16 cellular contexts compared by ENCODE assay signal in genomic region chr17:49747632-49748031, GRCh38. TPM values are rescaled to one million over a fixed set of nuclear protein-coding genes. Genes with fewer than 3 reads are reported as not detected.
A peak's percentile ranks its signal among the peaks of the same experiment; 100 is the strongest.
DNase-seq lines count a peak whose midpoint lies in the region; ATAC-seq, FAIRE-seq and TF ChIP-seq lines count a peak whose summit lies in the region.
"Had no signal": no experiment of that assay in that cellular context is flagged by ENCODE, and none has a peak within 500 bp of the region (broad histone marks: within the 10 kb centered on the region; RNA-seq: fewer than 3 reads in every experiment).

No MANE protein-coding gene starts in this region.

- CTCF ChIA-PET in activated CD4-positive, alpha-beta T cell treated with anti-CD3 and anti-CD28 coated beads, Interleukin-2, amount 10 ng/mL, durations not matched to agents 7 days and 5 days (lab: Charles Lee), result interaction anchor here (0.8 to 5.4 kb wide), 13 partner anchors 10 to 178 kb away, joined by 3 to 50 read pairs (median 4); partner anchors contain the start of genes FAM117A, KAT7 and SLC35B1
- CTCF ChIA-PET in K562 (lab: Yijun Ruan, JAX; ENCODE audit: low intra/inter-chr PET ratio), result no interaction called here

- H3K9ac ChIP-seq in MM.1S (ENCODE audit: low read length), result peak overlapping the region; percentile 89
- H3K9ac ChIP-seq in K562 (ENCODE audit: insufficient read depth in 1 of 2, low read depth in 2 of 2, low read length in 2 of 2), result peak overlapping the region in 1 of 2 experiments; percentile 11; a peak in 1 of 4 replicates

- no peak for DNase-seq in activated CD4-positive, alpha-beta T cell treated with anti-CD3 and anti-CD28 coated beads, Interleukin-2, amount 10 ng/mL, durations not matched to agents 7 days and 5 days
- no peak for DNase-seq in activated CD4-positive, alpha-beta T cell treated with anti-CD3 and anti-CD28 coated beads for 48 hours
- DNase-seq in MM.1S (no peak), K562 (ENCODE audit: extremely low read depth in 1 of 4, low spot score in 3 of 4) (no peak), NCI-H2081 treated with DMSO at 0.1 percent for 48 hours (lab: John Stamatoyannopoulos, UW) (no peak), upper lobe of right lung (no peak)
- no peak for DNase-seq in stimulated activated CD8-positive, alpha-beta memory T cell treated with anti-CD3 and anti-CD28 coated beads, Interleukin-4, amount 100 ng/mL, for 48 hours
- DNase-seq: NCI-H2029, NCI-H748 treated with DMSO at 0.1 percent for 48 hours had no signal

- H3K36me3 ChIP-seq in MM.1S (replicated peaks; ENCODE audit: insufficient read depth, low read length), result no peaks in the 10 kb centered on the region; the same call in 1 of the 2 replicates
- peaks cover 76% of the 10 kb centered on the region for H3K36me3 ChIP-seq in K562 (ENCODE audit: control insufficient read depth, insufficient read depth, low read length)
- no peaks in the 10 kb centered on the region for H3K36me3 ChIP-seq in neutrophil
- H3K36me3 ChIP-seq in upper lobe of right lung, result no peaks in the 10 kb centered on the region
- H3K36me3 ChIP-seq: suprapubic skin had no signal

- 88% methylated on average over 1 of the region's 1 CpG for WGBS in K562 (ENCODE audit: insufficient coverage, low coverage, missing lambda C conversion rate)

- H3K9me3 ChIP-seq in MM.1S (replicated peaks; ENCODE audit: insufficient read depth, low read length) (no peaks in the 10 kb centered on the region), K562 (replicated peaks; ENCODE audit: control insufficient read depth, insufficient read depth, low read depth, low read length) (no peaks in the 10 kb centered on the region), neutrophil (no peaks in the 10 kb centered on the region), upper lobe of right lung (no peaks in the 10 kb centered on the region)
- H3K9me3 ChIP-seq: A549, suprapubic skin had no signal

- H3K27ac Mint-ChIP-seq in activated CD4-positive, alpha-beta T cell treated with anti-CD3 and anti-CD28 coated beads, Interleukin-2, amount 10 ng/mL, durations not matched to agents 7 days and 5 days, result peak overlapping the region; percentile 92

- TF ChIP-seq EP300 in K562 (IDR thresholded peaks at IDR 0.05; ENCODE audit: low read length), result no peak

- H3K36me3 Mint-ChIP-seq in activated CD4-positive, alpha-beta T cell treated with anti-CD3 and anti-CD28 coated beads, Interleukin-2, amount 10 ng/mL, durations not matched to agents 7 days and 5 days (ENCODE audit: low read depth), result peaks cover 52% of the 10 kb centered on the region

- BruUV-seq in K562 (replicated peaks; lab: Mats Ljungman, UMichigan), result no TSS peak

- no peak for TF ChIP-seq POLR2A in K562 (conservative IDR thresholded peaks at IDR 0.05)

- peaks cover 50% of the 10 kb centered on the region for H3F3A ChIP-seq in MM.1S (ENCODE audit: insufficient read depth, low read length)

- no peak for FAIRE-seq in K562 (lab: Jason Lieb, UNC)
- FAIRE-seq: A549, colon had no signal

- H3K4me3 ChIP-seq in MM.1S (ENCODE audit: low read length) (peak overlapping the region; percentile 72), K562 (no peak overlapping the region), neutrophil (ENCODE audit: low read depth in 1 of 2, low read length in 1 of 2) (no peak overlapping the region), upper lobe of right lung (no peak overlapping the region)
- H3K4me3 ChIP-seq: A549, lung, suprapubic skin had no signal

- H3K27me3 ChIP-seq in MM.1S (replicated peaks; ENCODE audit: insufficient read depth, low read length) (no peaks in the 10 kb centered on the region), K562 (ENCODE audit: control insufficient read depth in 2 of 2, insufficient read depth in 2 of 2, low read length in 2 of 2) (no peaks in the 10 kb centered on the region), neutrophil (no peaks in the 10 kb centered on the region), upper lobe of right lung (no peaks in the 10 kb centered on the region)
- H3K27me3 ChIP-seq: suprapubic skin had no signal

- H3K4me1 ChIP-seq in MM.1S (ENCODE audit: low read length) (peaks cover 46% of the 10 kb centered on the region), K562 (replicated peaks in 1 of 2; ENCODE audit: control insufficient read depth in 2 of 2, insufficient read depth in 2 of 2, low read length in 2 of 2) (peaks cover 6 to 51% of the 10 kb centered on the region in 2 experiments), neutrophil (ENCODE audit: control insufficient read depth in 1 of 2, insufficient read depth in 1 of 2, low read depth in 1 of 2, low read length in 1 of 2) (peaks cover 31 to 42% of the 10 kb centered on the region in 2 experiments), upper lobe of right lung (peaks cover 21% of the 10 kb centered on the region)
- H3K4me1 ChIP-seq: A549 had no signal

- H2AFZ ChIP-seq in MM.1S (ENCODE audit: low read length), result no peak overlapping the region
- H2AFZ ChIP-seq in K562 (ENCODE audit: low read depth, low read length), result no peak overlapping the region

- H3K79me2 ChIP-seq in MM.1S (ENCODE audit: low read length), result peaks cover 80% of the 10 kb centered on the region
- H3K79me2 ChIP-seq in K562 (ENCODE audit: control insufficient read depth, insufficient read depth, low read length), result peaks cover 85% of the 10 kb centered on the region

- H3K4me3 Mint-ChIP-seq in activated CD4-positive, alpha-beta T cell treated with anti-CD3 and anti-CD28 coated beads, Interleukin-2, amount 10 ng/mL, durations not matched to agents 7 days and 5 days, result peak overlapping the region; percentile 73

- TF ChIP-seq RAD21 in K562 (CRISPR knock-in tag; conservative IDR thresholded peaks at IDR 0.05 in 1 of 2, IDR thresholded peaks at IDR 0.05 in 1 of 2), result no peak

- H4K20me1 ChIP-seq in MM.1S (ENCODE audit: insufficient read depth, low read length), result no peaks in the 10 kb centered on the region
- peaks cover 20% of the 10 kb centered on the region for H4K20me1 ChIP-seq in K562 (replicated peaks; ENCODE audit: control insufficient read depth, insufficient read depth, low read length)

- no peaks in the 10 kb centered on the region for H3K9me2 ChIP-seq in MM.1S (replicated peaks; ENCODE audit: insufficient read depth, low read length)

- H3K27ac ChIP-seq in MM.1S (ENCODE audit: low read length) (peak overlapping the region; percentile 96), K562 (ENCODE audit: extremely low read depth, low read depth, low read length) (no peak overlapping the region; the same call in 2 of the 3 replicates), neutrophil (peak overlapping the region; percentile 43), upper lobe of right lung (no peak overlapping the region)
- H3K27ac ChIP-seq: A549, RWPE1, suprapubic skin had no signal

- intact Hi-C loops in K562 (cut with micrococcal nuclease), result no loop called here
- intact Hi-C loops in upper lobe of right lung (cut with DNase I), result no loop called here

- POLR2A ChIA-PET in activated CD4-positive, alpha-beta T cell treated with anti-CD3 and anti-CD28 coated beads, Interleukin-2, amount 10 ng/mL, durations not matched to agents 7 days and 5 days (lab: Charles Lee), result interaction anchor here (0.7 kb wide), 1 partner anchor 9 kb away, joined by 3 read pairs; no protein-coding TSS in a partner anchor
- POLR2A ChIA-PET in K562 (lab: Yijun Ruan, JAX), result interaction anchor here (0.6 to 3.9 kb wide), 8 partner anchors 7 to 219 kb away, joined by 3 to 18 read pairs (median 4); partner anchors contain the start of genes FAM117A and KAT7

- ATAC-seq in K562 (no peak), upper lobe of right lung (no peak)
- ATAC-seq: HCT116 had no signal

- peaks cover 75% of the 10 kb centered on the region for H3K4me1 Mint-ChIP-seq in activated CD4-positive, alpha-beta T cell treated with anti-CD3 and anti-CD28 coated beads, Interleukin-2, amount 10 ng/mL, durations not matched to agents 7 days and 5 days

- TF ChIP-seq CTCF in MM.1S (IDR thresholded peaks at IDR 0.05; ENCODE audit: low read length), result no peak
- TF ChIP-seq CTCF in K562 (IDR thresholded peaks at IDR 0.05 in 2 of 3, conservative IDR thresholded peaks at IDR 0.05 in 1 of 3; ENCODE audit: insufficient read depth in 2 of 3, low read depth in 1 of 3, low read length in 3 of 3), result no peak
- no peak for TF ChIP-seq CTCF in neutrophil (IDR thresholded peaks at IDR 0.05)
- no peak for TF ChIP-seq CTCF in upper lobe of right lung (IDR thresholded peaks at IDR 0.05)

- H3K9me1 ChIP-seq in K562 (ENCODE audit: control insufficient read depth, insufficient read depth, low read length), result peaks cover 3% of the 10 kb centered on the region

- H3K9me3 Mint-ChIP-seq in activated CD4-positive, alpha-beta T cell treated with anti-CD3 and anti-CD28 coated beads, Interleukin-2, amount 10 ng/mL, durations not matched to agents 7 days and 5 days, result peaks cover 3% of the 10 kb centered on the region

- no peaks in the 10 kb centered on the region for H3K27me3 Mint-ChIP-seq in activated CD4-positive, alpha-beta T cell treated with anti-CD3 and anti-CD28 coated beads, Interleukin-2, amount 10 ng/mL, durations not matched to agents 7 days and 5 days

- H3K4me2 ChIP-seq in MM.1S (ENCODE audit: low read depth, low read length), result peak overlapping the region; percentile 92
- H3K4me2 ChIP-seq in K562 (ENCODE audit: insufficient read depth, low read length), result no peak overlapping the region
- H3K4me2 ChIP-seq: A549 had no signal

- in situ Hi-C loops in K562 (cut with MboI), result no loop called here

RNA-seq across cellular contexts. Expression of gene FAM117A, which starts 16.3 kb away (rescaled TPM):
- total RNA-seq in activated CD4-positive, alpha-beta T cell treated with anti-CD3 and anti-CD28 coated beads, Interleukin-2, amount 10 ng/mL, durations not matched to agents 7 days and 5 days, result 10 to 100 TPM; 30.6 to 34.1 TPM
- total RNA-seq in K562 (2011; cell fraction: chromatin; rRNA removed; ENCODE audit: low replicate concordance), result 36.1 and 63.6 TPM in 2 replicates
- 46.1 and 47.4 TPM in 2 replicates for total RNA-seq in K562 (2011; cell fraction: nucleolus; rRNA removed)
- total RNA-seq in K562 (2011; cell fraction: nucleoplasm; rRNA removed), result 43.6 and 73.7 TPM in 2 replicates
- total RNA-seq in K562 (2014; rRNA removed) (36.6 and 53.7 TPM in 2 replicates), K562 (2014; rRNA removed; fragmentation: Illumina TruSeq; extraction: Trizol) (17.2 and 17.4 TPM in 2 replicates), K562 (2015; rRNA removed; fragmentation: Illumina TruSeq; extraction: Trizol) (29.9 and 31.6 TPM in 2 replicates), K562 (2021) (57.1 and 60.6 TPM in 2 replicates), upper lobe of right lung (11.8 TPM)
- polyA plus RNA-seq in K562 (2011; rRNA removed) (40.4 and 70.5 TPM in 2 replicates), K562 (2014; fragmentation: Illumina TruSeq; extraction: Trizol) (78.9 and 79.7 TPM in 2 replicates), K562 (2014; fragmentation: Nextera tagmentation; extraction: Ambion mirVana) (1 to 10 TPM; 3.1 to 4.7 TPM), K562 (2014; rRNA removed) (62.9 and 65.9 TPM in 2 replicates)
- 42.0 and 64.7 TPM in 2 replicates for polyA plus RNA-seq in K562 (2011; cell fraction: cytosol; rRNA removed)
- polyA plus RNA-seq in K562 (2011; cell fraction: nucleus; rRNA removed), result 39.9 and 55.6 TPM in 2 replicates
- polyA plus RNA-seq in K562 (2012), result 40.1 and 94.9 TPM in 2 replicates
- 19.7 and 22.8 TPM in 2 replicates for polyA minus RNA-seq in K562 (2011; rRNA and poly(A)+ RNA removed)
- polyA minus RNA-seq in K562 (2011; cell fraction: cytosol; rRNA and poly(A)+ RNA removed), result 29.9 and 30.1 TPM in 2 replicates
- 22.2 and 22.9 TPM in 2 replicates for polyA minus RNA-seq in K562 (2011; cell fraction: nucleus; rRNA and poly(A)+ RNA removed)

RNA-seq across cellular contexts. Expression of gene SLC35B1, which starts 39.9 kb away (rescaled TPM):
- total RNA-seq in activated CD4-positive, alpha-beta T cell treated with anti-CD3 and anti-CD28 coated beads, Interleukin-2, amount 10 ng/mL, durations not matched to agents 7 days and 5 days, result 10 to 100 TPM; 55.8 to 70.1 TPM
- total RNA-seq in K562 (2011; cell fraction: chromatin; rRNA removed; ENCODE audit: low replicate concordance), result 115 and 192 TPM in 2 replicates
- total RNA-seq in K562 (2011; cell fraction: nucleolus; rRNA removed), result 145 and 163 TPM in 2 replicates
- 170 and 177 TPM in 2 replicates for total RNA-seq in K562 (2011; cell fraction: nucleoplasm; rRNA removed)
- total RNA-seq in K562 (2014; rRNA removed) (51.4 and 58.8 TPM in 2 replicates), K562 (2014; rRNA removed; fragmentation: Illumina TruSeq; extraction: Trizol) (76.4 and 77.1 TPM in 2 replicates), K562 (2015; rRNA removed; fragmentation: Illumina TruSeq; extraction: Trizol) (64.1 and 74.2 TPM in 2 replicates), K562 (2021) (66.2 and 66.3 TPM in 2 replicates), upper lobe of right lung (48.1 TPM)
- polyA plus RNA-seq in K562 (2011; rRNA removed) (87.9 and 103 TPM in 2 replicates), K562 (2014; fragmentation: Illumina TruSeq; extraction: Trizol) (70.7 and 71.3 TPM in 2 replicates), K562 (2014; fragmentation: Nextera tagmentation; extraction: Ambion mirVana) (10 to 100 TPM; 62.0 to 64.4 TPM), K562 (2014; rRNA removed) (53.4 and 54.3 TPM in 2 replicates)
- polyA plus RNA-seq in K562 (2011; cell fraction: cytosol; rRNA removed), result 75.0 and 110 TPM in 2 replicates
- 141 and 182 TPM in 2 replicates for polyA plus RNA-seq in K562 (2011; cell fraction: nucleus; rRNA removed)
- 67.9 and 71.4 TPM in 2 replicates for polyA plus RNA-seq in K562 (2012)
- 58.8 and 75.1 TPM in 2 replicates for polyA minus RNA-seq in K562 (2011; rRNA and poly(A)+ RNA removed)
- 43.5 and 45.8 TPM in 2 replicates for polyA minus RNA-seq in K562 (2011; cell fraction: cytosol; rRNA and poly(A)+ RNA removed)
- 41.2 and 65.6 TPM in 2 replicates for polyA minus RNA-seq in K562 (2011; cell fraction: nucleus; rRNA and poly(A)+ RNA removed)

RNA-seq across cellular contexts. Expression of gene KAT7, which starts 40.8 kb away (rescaled TPM):
- 10 to 100 TPM; 78.5 to 82.4 TPM for total RNA-seq in activated CD4-positive, alpha-beta T cell treated with anti-CD3 and anti-CD28 coated beads, Interleukin-2, amount 10 ng/mL, durations not matched to agents 7 days and 5 days
- total RNA-seq in K562 (2011; cell fraction: chromatin; rRNA removed; ENCODE audit: low replicate concordance), result 98.7 and 143 TPM in 2 replicates
- 42.4 and 42.8 TPM in 2 replicates for total RNA-seq in K562 (2011; cell fraction: nucleolus; rRNA removed)
- total RNA-seq in K562 (2011; cell fraction: nucleoplasm; rRNA removed), result 98.0 and 135 TPM in 2 replicates
- total RNA-seq in K562 (2014; rRNA removed) (26.6 and 34.8 TPM in 2 replicates), K562 (2014; rRNA removed; fragmentation: Illumina TruSeq; extraction: Trizol) (37.7 and 42.2 TPM in 2 replicates), K562 (2015; rRNA removed; fragmentation: Illumina TruSeq; extraction: Trizol) (35.6 and 36.1 TPM in 2 replicates), K562 (2021) (52.8 and 57.3 TPM in 2 replicates), upper lobe of right lung (61.4 TPM)
- polyA plus RNA-seq in K562 (2011; rRNA removed) (20.6 and 39.3 TPM in 2 replicates), K562 (2014; fragmentation: Illumina TruSeq; extraction: Trizol) (36.1 and 39.1 TPM in 2 replicates), K562 (2014; fragmentation: Nextera tagmentation; extraction: Ambion mirVana) (10 to 100 TPM; 10.8 to 10.9 TPM), K562 (2014; rRNA removed) (18.3 and 20.5 TPM in 2 replicates)
- 14.3 and 28.7 TPM in 2 replicates for polyA plus RNA-seq in K562 (2011; cell fraction: cytosol; rRNA removed)
- 53.9 and 59.1 TPM in 2 replicates for polyA plus RNA-seq in K562 (2011; cell fraction: nucleus; rRNA removed)
- polyA plus RNA-seq in K562 (2012), result 24.3 and 34.3 TPM in 2 replicates
- 52.7 and 64.3 TPM in 2 replicates for polyA minus RNA-seq in K562 (2011; rRNA and poly(A)+ RNA removed)
- 34.6 and 39.4 TPM in 2 replicates for polyA minus RNA-seq in K562 (2011; cell fraction: cytosol; rRNA and poly(A)+ RNA removed)
- 31.5 and 52.3 TPM in 2 replicates for polyA minus RNA-seq in K562 (2011; cell fraction: nucleus; rRNA and poly(A)+ RNA removed)

Comparison
In these comparisons a context has a peak if more than half of its experiments do, and no peak if none do; other contexts are left out.
1. H3K27ac ChIP-seq: peak in MM.1S (single experiment) and neutrophil (single experiment); none in K562 (single experiment) and upper lobe of right lung (single experiment).